In the genomic region with DNA sequence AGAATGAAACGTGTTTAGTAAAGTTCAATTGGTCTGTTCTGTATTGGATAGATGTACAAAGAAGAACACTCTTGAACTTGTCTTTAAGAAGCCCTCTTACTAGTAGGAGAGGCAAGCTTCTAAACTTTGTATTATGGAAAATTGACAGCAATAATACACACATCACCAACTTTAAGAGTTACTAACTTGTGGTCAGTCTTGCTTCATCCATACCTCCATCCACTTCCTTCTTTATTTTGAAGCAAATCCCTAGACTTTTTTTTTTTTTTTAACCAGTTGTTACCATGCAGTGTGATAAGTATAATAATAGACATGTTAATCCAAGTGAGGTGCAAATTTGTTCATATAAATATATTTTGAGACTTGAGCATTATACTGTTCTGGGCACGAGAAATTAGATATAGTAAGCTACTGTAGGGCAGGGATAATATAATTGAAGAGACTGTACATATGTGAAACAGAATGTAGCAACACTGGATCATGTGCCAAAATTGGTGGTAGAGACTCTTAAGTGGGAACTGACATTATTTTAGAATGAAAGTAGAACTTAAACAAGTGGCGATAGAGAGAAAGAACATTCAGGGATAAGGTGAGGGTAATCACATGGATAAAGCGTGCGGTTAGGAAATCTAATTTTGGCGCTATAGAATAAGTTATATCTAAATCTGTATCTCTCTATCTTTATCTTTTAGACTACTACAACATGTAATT, we compare ENCODE assay signal across 1 cellular context.
TF ChIP-seq lines count a peak whose summit lies in the region.

No MANE protein-coding gene starts in this region.

TF ChIP-seq in SK-N-SH treated with all-trans-retinoic acid at 6 μM for 48 hours, 23 proteins besides CTCF, POLR2A, EP300 and RAD21 (continued from another document):
- TF ChIP-seq TSHZ2 (CRISPR knock-in tag; IDR thresholded peaks at IDR 0.05) = no peak
- TF ChIP-seq GLIS3 (CRISPR knock-in tag; IDR thresholded peaks at IDR 0.05) = no peak
